ENCODE assay signal across 11 cellular contexts in the genomic region with DNA sequence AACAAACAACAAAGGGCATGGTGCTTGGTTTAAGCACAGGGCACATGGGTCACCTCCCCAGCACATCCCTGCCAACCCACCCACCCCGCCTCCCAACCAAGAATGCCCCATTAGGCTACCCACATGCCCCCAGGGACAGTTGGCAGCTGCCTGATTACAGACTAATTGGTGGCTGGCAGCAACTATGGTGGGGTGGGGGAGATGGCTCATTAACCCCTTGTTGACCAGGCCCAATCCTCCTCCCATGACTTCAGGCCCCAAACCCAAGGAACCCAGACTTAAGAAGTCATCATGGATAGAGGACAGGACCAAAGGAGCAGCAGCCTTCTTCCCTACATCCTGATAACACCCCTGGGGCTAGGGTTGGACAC. TPM values are rescaled to one million over a fixed set of nuclear protein-coding genes. Genes with fewer than 3 reads are reported as not detected.
DNase-seq lines count a peak whose midpoint lies in the region; ATAC-seq and TF ChIP-seq lines count a peak whose summit lies in the region.
"Had no signal": no experiment of that assay in that cellular context is flagged by ENCODE, and none has a peak within 500 bp of the region (broad histone marks: within the 10 kb centered on the region; RNA-seq: fewer than 3 reads in every experiment).

No MANE protein-coding gene starts in this region.

- H3K4me2 ChIP-seq in DOHH2 (ENCODE audit: low read length) (peak overlapping the region; percentile 35), OCI-LY7 (ENCODE audit: low read length) (peak overlapping the region; percentile 90)

- CTCF ChIA-PET in OCI-LY7 (lab: Charles Lee; ENCODE audit: unreplicated experiment), result no interaction called here

- no peaks in the 10 kb centered on the region for H3K36me3 Mint-ChIP-seq in CD4-positive, CD25-positive, alpha-beta regulatory T cell
- no peaks in the 10 kb centered on the region for H3K36me3 Mint-ChIP-seq in immature natural killer cell

- H3K36me3 ChIP-seq in CD4-positive, CD25-positive, alpha-beta regulatory T cell (ENCODE audit: control insufficient read depth, insufficient read depth, low read length), result no peaks in the 10 kb centered on the region
- H3K36me3 ChIP-seq in DOHH2 (ENCODE audit: control insufficient read depth, low read length) (no peaks in the 10 kb centered on the region), OCI-LY7 (ENCODE audit: insufficient read depth, low read length) (peaks cover 16% of the 10 kb centered on the region)

- H3K9me3 ChIP-seq in CD4-positive, CD25-positive, alpha-beta regulatory T cell (ENCODE audit: control insufficient read depth in 2 of 2, low read length in 2 of 2), result no peaks in the 10 kb centered on the region
- no peaks in the 10 kb centered on the region for H3K9me3 ChIP-seq in DOHH2 (ENCODE audit: control insufficient read depth, insufficient read depth, low read length)
- H3K9me3 ChIP-seq in OCI-LY7 (ENCODE audit: low read length), result no peaks in the 10 kb centered on the region

- TF ChIP-seq CTCF in DOHH2 (IDR thresholded peaks at IDR 0.05; ENCODE audit: low read depth, low read length, poor library complexity, severe bottlenecking), result no peak
- TF ChIP-seq CTCF in OCI-LY7 (conservative IDR thresholded peaks at IDR 0.05; ENCODE audit: low read length), result no peak

- H3K27ac Mint-ChIP-seq in CD4-positive, CD25-positive, alpha-beta regulatory T cell, result peak overlapping the region in 1 of 3 donors; percentile 38
- H3K27ac Mint-ChIP-seq in immature natural killer cell, result no peak overlapping the region

- H4K20me1 ChIP-seq in DOHH2 (ENCODE audit: control insufficient read depth, insufficient read depth, low read depth, low read length), result no peaks in the 10 kb centered on the region
- no peaks in the 10 kb centered on the region for H4K20me1 ChIP-seq in OCI-LY7 (ENCODE audit: insufficient read depth, low read length)

- no TSS peak for BruUV-seq in OCI-LY7 (replicated peaks; lab: Mats Ljungman, UMichigan)

- DNase-seq in CD4-positive, CD25-positive, alpha-beta regulatory T cell, result no peak
- peak; percentile 58 for DNase-seq in OCI-LY7 (ENCODE audit: low spot score)
- DNase-seq in immature natural killer cell, result no peak
- DNase-seq in NCI-H345 (lab: John Stamatoyannopoulos, UW), result no peak
- DNase-seq: activated CD4-positive, alpha-beta T cell treated with anti-CD3 and anti-CD28 coated beads for 4 hours; erythroblast had no signal

- H3K9me2 ChIP-seq in DOHH2 (replicated peaks; ENCODE audit: control insufficient read depth, low read length) (no peaks in the 10 kb centered on the region), OCI-LY7 (ENCODE audit: insufficient read depth, low read length) (no peaks in the 10 kb centered on the region)

- no peaks in the 10 kb centered on the region for H3K9me3 Mint-ChIP-seq in CD4-positive, CD25-positive, alpha-beta regulatory T cell
- no peaks in the 10 kb centered on the region for H3K9me3 Mint-ChIP-seq in immature natural killer cell

- peaks cover 19% of the 10 kb centered on the region for H3K4me1 ChIP-seq in CD4-positive, CD25-positive, alpha-beta regulatory T cell (ENCODE audit: control insufficient read depth, insufficient read depth, low read length, poor library complexity, severe bottlenecking)
- H3K4me1 ChIP-seq in DOHH2 (ENCODE audit: control insufficient read depth, low read length) (peaks cover 40% of the 10 kb centered on the region), OCI-LY7 (ENCODE audit: insufficient read depth, low read length, poor library complexity, severe bottlenecking) (peaks cover 60% of the 10 kb centered on the region)

- no peak overlapping the region for H2AFZ ChIP-seq in OCI-LY7 (ENCODE audit: low read length)

- H3K27ac ChIP-seq in CD4-positive, CD25-positive, alpha-beta regulatory T cell (ENCODE audit: insufficient read depth, low read length, poor library complexity, severe bottlenecking), result no peak overlapping the region
- H3K27ac ChIP-seq in DOHH2 (ENCODE audit: low read depth, low read length) (peak overlapping the region; percentile 30; the same call in 1 of the 2 replicates), OCI-LY7 (ENCODE audit: low read depth, low read length, poor library complexity, severe bottlenecking) (peak overlapping the region; percentile 95)

- H3F3A ChIP-seq in DOHH2 (ENCODE audit: control insufficient read depth, insufficient read depth), result no peaks in the 10 kb centered on the region

- no peak overlapping the region for H3K4me3 ChIP-seq in CD4-positive, CD25-positive, alpha-beta regulatory T cell (ENCODE audit: low read depth, low read length)
- no peak overlapping the region for H3K4me3 ChIP-seq in DOHH2 (ENCODE audit: low read length)
- H3K4me3 ChIP-seq in OCI-LY7 (ENCODE audit: low read depth, low read length, poor library complexity, severe bottlenecking), result peak overlapping the region; percentile 83

- H3K79me2 ChIP-seq in DOHH2 (ENCODE audit: control insufficient read depth, low read length) (no peaks in the 10 kb centered on the region), OCI-LY7 (ENCODE audit: insufficient read depth, low read depth, low read length) (peaks cover 25% of the 10 kb centered on the region; the same call in 1 of the 2 replicates)

- POLR2A ChIA-PET in OCI-LY7 (lab: Charles Lee), result interaction anchor here (0.5 to 4.0 kb wide), 7 partner anchors 10 to 248 kb away, joined by 3 to 22 read pairs (median 4); a partner anchor contains a TSS

- peak overlapping the region; percentile 66 to 88 (median 82) for H3K4me3 Mint-ChIP-seq in CD4-positive, CD25-positive, alpha-beta regulatory T cell
- H3K4me3 Mint-ChIP-seq in immature natural killer cell, result peak overlapping the region; percentile 46 to 84 (median 70)

- H3K27me3 Mint-ChIP-seq in CD4-positive, CD25-positive, alpha-beta regulatory T cell, result peaks cover 5% of the 10 kb centered on the region
- peaks cover 0 to 2% (median 2%) of the 10 kb centered on the region in 3 donors for H3K27me3 Mint-ChIP-seq in immature natural killer cell (ENCODE audit: low read depth in 3 of 3)

- H3K4me1 Mint-ChIP-seq in CD4-positive, CD25-positive, alpha-beta regulatory T cell, result peaks cover 4 to 37% (median 20%) of the 10 kb centered on the region in 4 donors
- peaks cover 9 to 11% of the 10 kb centered on the region in 2 donors for H3K4me1 Mint-ChIP-seq in immature natural killer cell

- intact Hi-C loops in OCI-LY7 (cut with micrococcal nuclease; ENCODE audit: unreplicated experiment), result loop anchor here (1.0 kb wide), 1 partner anchor 28 kb away; no protein-coding TSS in a partner anchor

- H3K27me3 ChIP-seq in CD4-positive, CD25-positive, alpha-beta regulatory T cell (ENCODE audit: control insufficient read depth, insufficient read depth, low read length), result no peaks in the 10 kb centered on the region
- H3K27me3 ChIP-seq in DOHH2 (ENCODE audit: control insufficient read depth, low read length), result no peaks in the 10 kb centered on the region

- ATAC-seq in CD4-positive, CD25-positive, alpha-beta regulatory T cell (ENCODE audit: low read depth in 2 of 2), result no peak
- no peak for ATAC-seq in HG02642 (IDR thresholded peaks at IDR 0.05; ENCODE audit: poor library complexity, unreplicated experiment)
- no peak for ATAC-seq in GM18498 (IDR thresholded peaks at IDR 0.05; ENCODE audit: unreplicated experiment)
- ATAC-seq in HG03571 (IDR thresholded peaks at IDR 0.05; ENCODE audit: unreplicated experiment), result no peak
- ATAC-seq: Right ventricle myocardium inferior had no signal

RNA-seq across cellular contexts. Expression of a gene that starts 1.3 kb away (rescaled TPM):
- 3.8 TPM for total RNA-seq in CD4-positive, CD25-positive, alpha-beta regulatory T cell
- polyA plus RNA-seq in CD4-positive, CD25-positive, alpha-beta regulatory T cell, result 1 to 10 TPM; 1.0 to 3.3 (median 1.6) TPM
- total RNA-seq in OCI-LY7 (2014; rRNA removed; shearing (Covaris generic)), result 79.5 and 89.3 TPM in 2 replicates
- total RNA-seq in OCI-LY7 (2022), result 80.3 and 106 TPM in 2 replicates
- 1 to 10 TPM in 2 of 3 donors, under 1 TPM in 1; 0.31 to 1.7 (median 1.3) TPM for polyA plus RNA-seq in immature natural killer cell

RNA-seq across cellular contexts. Expression of a gene that starts 27.4 kb away (rescaled TPM):
- total RNA-seq in CD4-positive, CD25-positive, alpha-beta regulatory T cell, result 61.1 TPM
- 10 to 100 TPM; 51.2 to 59.0 (median 56.1) TPM for polyA plus RNA-seq in CD4-positive, CD25-positive, alpha-beta regulatory T cell
- 29.3 and 39.1 TPM in 2 replicates for total RNA-seq in OCI-LY7 (2014; rRNA removed; shearing (Covaris generic))
- 71.0 and 77.1 TPM in 2 replicates for total RNA-seq in OCI-LY7 (2022)
- 10 to 100 TPM; 33.8 to 66.0 (median 53.4) TPM for polyA plus RNA-seq in immature natural killer cell

Comparison
In these comparisons a context has a peak if more than half of its experiments do, and no peak if none do; other contexts are left out.
1. RNA of a gene that starts 1.3 kb away (total RNA-seq): 79.5 to 106 TPM in OCI-LY7; 3.8 TPM in CD4-positive, CD25-positive, alpha-beta regulatory T cell (single experiment); every median in the first group is over 10 times any median in the second.